Comparison of ENCODE assay signal across 1 cellular context in the genomic region with DNA sequence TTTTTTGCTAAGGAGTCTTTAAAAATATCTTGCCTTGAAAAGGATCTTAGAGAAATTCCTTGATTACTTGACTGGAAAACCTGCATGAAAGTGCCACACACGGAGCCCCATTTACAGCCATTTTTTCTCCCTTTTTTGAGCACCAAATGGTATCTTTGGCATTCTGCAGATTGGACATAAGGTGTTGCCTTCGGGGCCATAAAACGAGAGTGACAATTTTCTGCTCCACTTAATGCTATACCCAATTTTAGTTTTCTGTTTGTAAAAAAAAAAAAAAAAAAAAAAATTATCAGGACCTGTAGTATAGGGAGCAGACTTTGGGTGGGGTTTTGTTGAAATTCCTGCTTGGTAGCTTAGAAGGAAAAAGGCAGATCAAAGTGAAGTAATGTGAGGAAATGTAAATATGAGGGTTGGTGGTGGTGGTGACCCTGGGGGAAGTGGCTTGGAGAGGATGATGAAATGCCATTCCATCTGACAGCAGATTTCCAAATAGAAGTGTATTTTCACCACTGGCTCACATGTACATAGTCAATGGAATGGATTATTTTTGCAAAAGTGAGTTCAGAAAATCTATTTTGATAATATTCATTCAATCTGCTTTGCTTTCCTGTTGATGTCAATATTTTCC.
TF ChIP-seq lines count a peak whose summit lies in the region.

No MANE protein-coding gene starts in this region.

TF ChIP-seq in HepG2, 621 proteins besides CTCF, POLR2A, EP300 and RAD21 (continued from another document and continues in another):
- TF ChIP-seq ZBTB20 (CRISPR knock-in tag; IDR thresholded peaks at IDR 0.05; ENCODE audit: borderline replicate concordance, low read depth), result peak; percentile 82; the same call in 1 of the 2 replicates
- no peak for TF ChIP-seq TMF1 (CRISPR knock-in tag; IDR thresholded peaks at IDR 0.05; ENCODE audit: low read depth)
- no peak for TF ChIP-seq IRX3 (CRISPR knock-in tag; IDR thresholded peaks at IDR 0.05; ENCODE audit: borderline replicate concordance, low read depth)
- no peak for TF ChIP-seq RBAK (CRISPR knock-in tag; IDR thresholded peaks at IDR 0.05)
- TF ChIP-seq, protein P1, sequence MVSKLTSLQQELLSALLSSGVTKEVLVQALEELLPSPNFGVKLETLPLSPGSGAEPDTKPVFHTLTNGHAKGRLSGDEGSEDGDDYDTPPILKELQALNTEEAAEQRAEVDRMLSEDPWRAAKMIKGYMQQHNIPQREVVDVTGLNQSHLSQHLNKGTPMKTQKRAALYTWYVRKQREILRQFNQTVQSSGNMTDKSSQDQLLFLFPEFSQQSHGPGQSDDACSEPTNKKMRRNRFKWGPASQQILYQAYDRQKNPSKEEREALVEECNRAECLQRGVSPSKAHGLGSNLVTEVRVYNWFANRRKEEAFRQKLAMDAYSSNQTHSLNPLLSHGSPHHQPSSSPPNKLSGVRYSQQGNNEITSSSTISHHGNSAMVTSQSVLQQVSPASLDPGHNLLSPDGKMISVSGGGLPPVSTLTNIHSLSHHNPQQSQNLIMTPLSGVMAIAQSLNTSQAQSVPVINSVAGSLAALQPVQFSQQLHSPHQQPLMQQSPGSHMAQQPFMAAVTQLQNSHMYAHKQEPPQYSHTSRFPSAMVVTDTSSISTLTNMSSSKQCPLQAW (CRISPR knock-in tag; IDR thresholded peaks at IDR 0.05), result peak; percentile 82
- TF ChIP-seq ZNF292 (CRISPR knock-in tag; IDR thresholded peaks at IDR 0.05; ENCODE audit: borderline replicate concordance, low read depth), result no peak
- TF ChIP-seq, protein P2, sequence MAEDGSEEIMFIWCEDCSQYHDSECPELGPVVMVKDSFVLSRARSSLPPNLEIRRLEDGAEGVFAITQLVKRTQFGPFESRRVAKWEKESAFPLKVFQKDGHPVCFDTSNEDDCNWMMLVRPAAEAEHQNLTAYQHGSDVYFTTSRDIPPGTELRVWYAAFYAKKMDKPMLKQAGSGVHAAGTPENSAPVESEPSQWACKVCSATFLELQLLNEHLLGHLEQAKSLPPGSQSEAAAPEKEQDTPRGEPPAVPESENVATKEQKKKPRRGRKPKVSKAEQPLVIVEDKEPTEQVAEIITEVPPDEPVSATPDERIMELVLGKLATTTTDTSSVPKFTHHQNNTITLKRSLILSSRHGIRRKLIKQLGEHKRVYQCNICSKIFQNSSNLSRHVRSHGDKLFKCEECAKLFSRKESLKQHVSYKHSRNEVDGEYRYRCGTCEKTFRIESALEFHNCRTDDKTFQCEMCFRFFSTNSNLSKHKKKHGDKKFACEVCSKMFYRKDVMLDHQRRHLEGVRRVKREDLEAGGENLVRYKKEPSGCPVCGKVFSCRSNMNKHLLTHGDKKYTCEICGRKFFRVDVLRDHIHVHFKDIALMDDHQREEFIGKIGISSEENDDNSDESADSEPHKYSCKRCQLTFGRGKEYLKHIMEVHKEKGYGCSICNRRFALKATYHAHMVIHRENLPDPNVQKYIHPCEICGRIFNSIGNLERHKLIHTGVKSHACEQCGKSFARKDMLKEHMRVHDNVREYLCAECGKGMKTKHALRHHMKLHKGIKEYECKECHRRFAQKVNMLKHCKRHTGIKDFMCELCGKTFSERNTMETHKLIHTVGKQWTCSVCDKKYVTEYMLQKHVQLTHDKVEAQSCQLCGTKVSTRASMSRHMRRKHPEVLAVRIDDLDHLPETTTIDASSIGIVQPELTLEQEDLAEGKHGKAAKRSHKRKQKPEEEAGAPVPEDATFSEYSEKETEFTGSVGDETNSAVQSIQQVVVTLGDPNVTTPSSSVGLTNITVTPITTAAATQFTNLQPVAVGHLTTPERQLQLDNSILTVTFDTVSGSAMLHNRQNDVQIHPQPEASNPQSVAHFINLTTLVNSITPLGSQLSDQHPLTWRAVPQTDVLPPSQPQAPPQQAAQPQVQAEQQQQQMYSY (CRISPR knock-in tag; IDR thresholded peaks at IDR 0.05), result no peak
- no peak for TF ChIP-seq ZNF446 (CRISPR knock-in tag; IDR thresholded peaks at IDR 0.05)
- TF ChIP-seq PCBP1 (IDR thresholded peaks at IDR 0.05; ENCODE audit: borderline replicate concordance, low read depth, low read length), result no peak
- TF ChIP-seq, protein P3, sequence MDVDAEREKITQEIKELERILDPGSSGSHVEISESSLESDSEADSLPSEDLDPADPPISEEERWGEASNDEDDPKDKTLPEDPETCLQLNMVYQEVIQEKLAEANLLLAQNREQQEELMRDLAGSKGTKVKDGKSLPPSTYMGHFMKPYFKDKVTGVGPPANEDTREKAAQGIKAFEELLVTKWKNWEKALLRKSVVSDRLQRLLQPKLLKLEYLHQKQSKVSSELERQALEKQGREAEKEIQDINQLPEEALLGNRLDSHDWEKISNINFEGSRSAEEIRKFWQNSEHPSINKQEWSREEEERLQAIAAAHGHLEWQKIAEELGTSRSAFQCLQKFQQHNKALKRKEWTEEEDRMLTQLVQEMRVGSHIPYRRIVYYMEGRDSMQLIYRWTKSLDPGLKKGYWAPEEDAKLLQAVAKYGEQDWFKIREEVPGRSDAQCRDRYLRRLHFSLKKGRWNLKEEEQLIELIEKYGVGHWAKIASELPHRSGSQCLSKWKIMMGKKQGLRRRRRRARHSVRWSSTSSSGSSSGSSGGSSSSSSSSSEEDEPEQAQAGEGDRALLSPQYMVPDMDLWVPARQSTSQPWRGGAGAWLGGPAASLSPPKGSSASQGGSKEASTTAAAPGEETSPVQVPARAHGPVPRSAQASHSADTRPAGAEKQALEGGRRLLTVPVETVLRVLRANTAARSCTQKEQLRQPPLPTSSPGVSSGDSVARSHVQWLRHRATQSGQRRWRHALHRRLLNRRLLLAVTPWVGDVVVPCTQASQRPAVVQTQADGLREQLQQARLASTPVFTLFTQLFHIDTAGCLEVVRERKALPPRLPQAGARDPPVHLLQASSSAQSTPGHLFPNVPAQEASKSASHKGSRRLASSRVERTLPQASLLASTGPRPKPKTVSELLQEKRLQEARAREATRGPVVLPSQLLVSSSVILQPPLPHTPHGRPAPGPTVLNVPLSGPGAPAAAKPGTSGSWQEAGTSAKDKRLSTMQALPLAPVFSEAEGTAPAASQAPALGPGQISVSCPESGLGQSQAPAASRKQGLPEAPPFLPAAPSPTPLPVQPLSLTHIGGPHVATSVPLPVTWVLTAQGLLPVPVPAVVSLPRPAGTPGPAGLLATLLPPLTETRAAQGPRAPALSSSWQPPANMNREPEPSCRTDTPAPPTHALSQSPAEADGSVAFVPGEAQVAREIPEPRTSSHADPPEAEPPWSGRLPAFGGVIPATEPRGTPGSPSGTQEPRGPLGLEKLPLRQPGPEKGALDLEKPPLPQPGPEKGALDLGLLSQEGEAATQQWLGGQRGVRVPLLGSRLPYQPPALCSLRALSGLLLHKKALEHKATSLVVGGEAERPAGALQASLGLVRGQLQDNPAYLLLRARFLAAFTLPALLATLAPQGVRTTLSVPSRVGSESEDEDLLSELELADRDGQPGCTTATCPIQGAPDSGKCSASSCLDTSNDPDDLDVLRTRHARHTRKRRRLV (CRISPR knock-in tag; IDR thresholded peaks at IDR 0.05), result 0 out of 2 replicates have a peak, but pooled peaks have one; percentile 78
- TF ChIP-seq CBX5 (CRISPR knock-in tag; IDR thresholded peaks at IDR 0.05; ENCODE audit: borderline replicate concordance), result peak; percentile 82; the same call in 1 of the 2 replicates
- TF ChIP-seq HOXD1 (CRISPR knock-in tag; IDR thresholded peaks at IDR 0.05), result no peak
- no peak for TF ChIP-seq NCOA5 (CRISPR knock-in tag; IDR thresholded peaks at IDR 0.05)
- TF ChIP-seq ZNF264 (CRISPR knock-in tag; IDR thresholded peaks at IDR 0.05), result peak; percentile 76; the same call in 1 of the 2 replicates
- no peak for TF ChIP-seq ZNF576 (CRISPR knock-in tag; IDR thresholded peaks at IDR 0.05)
- no peak for TF ChIP-seq SUZ12 (IDR thresholded peaks at IDR 0.05; ENCODE audit: low read depth, low read length)
- TF ChIP-seq ZSCAN30 (CRISPR knock-in tag; IDR thresholded peaks at IDR 0.05), result no peak
- TF ChIP-seq, protein P4, sequence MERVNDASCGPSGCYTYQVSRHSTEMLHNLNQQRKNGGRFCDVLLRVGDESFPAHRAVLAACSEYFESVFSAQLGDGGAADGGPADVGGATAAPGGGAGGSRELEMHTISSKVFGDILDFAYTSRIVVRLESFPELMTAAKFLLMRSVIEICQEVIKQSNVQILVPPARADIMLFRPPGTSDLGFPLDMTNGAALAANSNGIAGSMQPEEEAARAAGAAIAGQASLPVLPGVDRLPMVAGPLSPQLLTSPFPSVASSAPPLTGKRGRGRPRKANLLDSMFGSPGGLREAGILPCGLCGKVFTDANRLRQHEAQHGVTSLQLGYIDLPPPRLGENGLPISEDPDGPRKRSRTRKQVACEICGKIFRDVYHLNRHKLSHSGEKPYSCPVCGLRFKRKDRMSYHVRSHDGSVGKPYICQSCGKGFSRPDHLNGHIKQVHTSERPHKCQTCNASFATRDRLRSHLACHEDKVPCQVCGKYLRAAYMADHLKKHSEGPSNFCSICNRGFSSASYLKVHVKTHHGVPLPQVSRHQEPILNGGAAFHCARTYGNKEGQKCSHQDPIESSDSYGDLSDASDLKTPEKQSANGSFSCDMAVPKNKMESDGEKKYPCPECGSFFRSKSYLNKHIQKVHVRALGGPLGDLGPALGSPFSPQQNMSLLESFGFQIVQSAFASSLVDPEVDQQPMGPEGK (CRISPR knock-in tag; IDR thresholded peaks at IDR 0.05), result peak; percentile 87
- no peak for TF ChIP-seq ZNF563 (CRISPR knock-in tag; IDR thresholded peaks at IDR 0.05)
- TF ChIP-seq ZNF414 (CRISPR knock-in tag; IDR thresholded peaks at IDR 0.05), result no peak
- TF ChIP-seq, protein P5, sequence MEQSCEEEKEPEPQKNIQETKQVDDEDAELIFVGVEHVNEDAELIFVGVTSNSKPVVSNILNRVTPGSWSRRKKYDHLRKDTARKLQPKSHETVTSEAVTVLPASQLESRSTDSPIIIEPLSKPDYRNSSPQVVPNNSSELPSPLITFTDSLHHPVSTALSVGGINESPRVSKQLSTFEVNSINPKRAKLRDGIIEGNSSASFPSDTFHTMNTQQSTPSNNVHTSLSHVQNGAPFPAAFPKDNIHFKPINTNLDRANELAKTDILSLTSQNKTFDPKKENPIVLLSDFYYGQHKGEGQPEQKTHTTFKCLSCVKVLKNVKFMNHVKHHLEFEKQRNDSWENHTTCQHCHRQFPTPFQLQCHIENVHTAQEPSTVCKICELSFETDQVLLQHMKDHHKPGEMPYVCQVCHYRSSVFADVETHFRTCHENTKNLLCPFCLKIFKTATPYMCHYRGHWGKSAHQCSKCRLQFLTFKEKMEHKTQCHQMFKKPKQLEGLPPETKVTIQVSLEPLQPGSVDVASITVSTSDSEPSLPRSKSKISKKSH (CRISPR knock-in tag; IDR thresholded peaks at IDR 0.05; ENCODE audit: borderline replicate concordance), result no peak
- TF ChIP-seq, protein P6, sequence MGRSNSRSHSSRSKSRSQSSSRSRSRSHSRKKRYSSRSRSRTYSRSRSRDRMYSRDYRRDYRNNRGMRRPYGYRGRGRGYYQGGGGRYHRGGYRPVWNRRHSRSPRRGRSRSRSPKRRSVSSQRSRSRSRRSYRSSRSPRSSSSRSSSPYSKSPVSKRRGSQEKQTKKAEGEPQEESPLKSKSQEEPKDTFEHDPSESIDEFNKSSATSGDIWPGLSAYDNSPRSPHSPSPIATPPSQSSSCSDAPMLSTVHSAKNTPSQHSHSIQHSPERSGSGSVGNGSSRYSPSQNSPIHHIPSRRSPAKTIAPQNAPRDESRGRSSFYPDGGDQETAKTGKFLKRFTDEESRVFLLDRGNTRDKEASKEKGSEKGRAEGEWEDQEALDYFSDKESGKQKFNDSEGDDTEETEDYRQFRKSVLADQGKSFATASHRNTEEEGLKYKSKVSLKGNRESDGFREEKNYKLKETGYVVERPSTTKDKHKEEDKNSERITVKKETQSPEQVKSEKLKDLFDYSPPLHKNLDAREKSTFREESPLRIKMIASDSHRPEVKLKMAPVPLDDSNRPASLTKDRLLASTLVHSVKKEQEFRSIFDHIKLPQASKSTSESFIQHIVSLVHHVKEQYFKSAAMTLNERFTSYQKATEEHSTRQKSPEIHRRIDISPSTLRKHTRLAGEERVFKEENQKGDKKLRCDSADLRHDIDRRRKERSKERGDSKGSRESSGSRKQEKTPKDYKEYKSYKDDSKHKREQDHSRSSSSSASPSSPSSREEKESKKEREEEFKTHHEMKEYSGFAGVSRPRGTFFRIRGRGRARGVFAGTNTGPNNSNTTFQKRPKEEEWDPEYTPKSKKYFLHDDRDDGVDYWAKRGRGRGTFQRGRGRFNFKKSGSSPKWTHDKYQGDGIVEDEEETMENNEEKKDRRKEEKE (IDR thresholded peaks at IDR 0.05), result no peak
- peak; percentile 46; the same call in 1 of the 2 replicates for TF ChIP-seq ZBTB33 (CRISPR knock-in tag; IDR thresholded peaks at IDR 0.05)
- no peak for TF ChIP-seq SRF (IDR thresholded peaks at IDR 0.05; ENCODE audit: low read depth, low read length)
- TF ChIP-seq MAF1 (CRISPR knock-in tag; IDR thresholded peaks at IDR 0.05; ENCODE audit: borderline replicate concordance), result no peak; the same call in 1 of the 2 replicates
- peak; percentile 8; the same call in 1 of the 2 replicates for TF ChIP-seq CREB1 (IDR thresholded peaks at IDR 0.05)
- 0 out of 2 replicates have a peak, but pooled peaks have one; percentile 24 for TF ChIP-seq CREB1 (CRISPR knock-in tag; IDR thresholded peaks at IDR 0.05)
- TF ChIP-seq KDM5B (CRISPR knock-in tag; IDR thresholded peaks at IDR 0.05; ENCODE audit: borderline replicate concordance), result no peak
- TF ChIP-seq AGO1 (IDR thresholded peaks at IDR 0.05; ENCODE audit: low read depth, low read length, poor library complexity, severe bottlenecking), result no peak
